6 cellular contexts compared by ENCODE assay signal in the genomic region with DNA sequence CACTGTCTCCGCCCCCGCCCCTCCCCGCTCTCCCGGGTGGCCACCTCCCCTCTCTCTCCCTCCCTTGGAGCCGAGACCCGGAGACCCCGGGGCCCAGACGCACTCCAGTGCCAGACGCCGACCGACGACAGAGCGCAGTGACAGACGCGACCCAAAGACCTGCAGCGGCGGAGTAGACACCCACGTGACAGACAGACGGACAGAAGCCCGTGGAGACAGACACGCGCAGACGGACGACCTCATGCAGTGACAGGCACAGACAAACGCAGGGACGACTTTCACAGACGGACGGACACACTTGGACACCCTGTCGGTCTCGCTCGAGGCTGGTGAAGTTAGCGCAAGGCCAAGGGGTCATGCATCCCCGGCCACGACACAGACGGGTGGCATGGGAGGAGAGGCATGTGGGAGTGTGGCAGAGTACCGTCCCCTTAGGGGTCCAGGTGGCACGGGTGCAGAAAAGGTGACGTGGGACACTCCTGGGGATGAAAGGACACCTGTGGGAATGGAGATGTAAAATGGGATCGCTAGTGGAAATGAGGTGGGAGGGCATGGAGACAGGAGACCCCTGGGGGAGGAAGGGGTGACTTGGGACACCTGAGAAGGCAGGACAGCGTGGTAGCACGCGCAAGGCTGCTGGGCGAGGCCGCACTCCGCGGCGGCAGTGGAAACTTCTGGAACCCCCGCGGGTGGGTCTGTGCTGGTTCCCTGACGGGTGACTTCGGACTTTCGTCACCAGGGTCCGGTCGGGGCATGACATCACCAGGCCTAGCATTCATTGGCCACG.
A peak's percentile ranks its signal among the peaks of the same experiment; 100 is the strongest.
DNase-seq lines count a peak whose midpoint lies in the region; ATAC-seq lines count a peak whose summit lies in the region.

No MANE protein-coding gene starts in this region.

- H3K36me3 ChIP-seq in HUES48 (ENCODE audit: control insufficient read depth, insufficient read depth, low read length) = no peaks in the 10 kb centered on the region

- no peak overlapping the region for H3K27ac ChIP-seq in HUES48 (ENCODE audit: low read depth, low read length)

- H3K9ac ChIP-seq in HUES48 (ENCODE audit: low read depth, low read length) = no peak overlapping the region

- peaks cover 15% of the 10 kb centered on the region for H3K27me3 ChIP-seq in HUES48 (ENCODE audit: control insufficient read depth, insufficient read depth, low read length)

- H3K9me3 Mint-ChIP-seq in memory B cell = no peaks in the 10 kb centered on the region

- peak overlapping the region; percentile 80 for H3K4me3 Mint-ChIP-seq in memory B cell

- no peak overlapping the region for H3K27ac Mint-ChIP-seq in memory B cell

- peaks cover 31% of the 10 kb centered on the region for H3K27me3 Mint-ChIP-seq in memory B cell

- peak; percentile 36 for DNase-seq in activated naive CD4-positive, alpha-beta T cell treated with Interleukin-2 at 50 U/mL for 16 hours
- DNase-seq in memory B cell (ENCODE audit: low spot score in 2 of 2) = peak in 1 of 2 donors; percentile 40
- DNase-seq in OCI-M2 (lab: John Stamatoyannopoulos, UW; ENCODE audit: unreplicated experiment) = no peak

- no peaks in the 10 kb centered on the region for H3K9me3 ChIP-seq in HUES48 (ENCODE audit: control insufficient read depth, insufficient read depth, low read length)

- peak overlapping the region; percentile 43 for H3K4me3 ChIP-seq in HUES48 (ENCODE audit: low read depth, low read length)

- ATAC-seq in memory B cell (ENCODE audit: low read depth) (peak; percentile 2), HG02588 (IDR thresholded peaks at IDR 0.05; ENCODE audit: unreplicated experiment) (no peak), GM21619 (IDR thresholded peaks at IDR 0.05; ENCODE audit: unreplicated experiment) (no peak)

- peaks cover 2% of the 10 kb centered on the region for H3K36me3 Mint-ChIP-seq in memory B cell

- peaks cover 6% of the 10 kb centered on the region; the same call in 1 of the 2 replicates for H3K4me1 ChIP-seq in HUES48 (ENCODE audit: control insufficient read depth, insufficient read depth, low read length)

- peaks cover 12% of the 10 kb centered on the region for H3K4me1 Mint-ChIP-seq in memory B cell
